Comparison of ENCODE assay signal across 29 cellular contexts in the genomic region with DNA sequence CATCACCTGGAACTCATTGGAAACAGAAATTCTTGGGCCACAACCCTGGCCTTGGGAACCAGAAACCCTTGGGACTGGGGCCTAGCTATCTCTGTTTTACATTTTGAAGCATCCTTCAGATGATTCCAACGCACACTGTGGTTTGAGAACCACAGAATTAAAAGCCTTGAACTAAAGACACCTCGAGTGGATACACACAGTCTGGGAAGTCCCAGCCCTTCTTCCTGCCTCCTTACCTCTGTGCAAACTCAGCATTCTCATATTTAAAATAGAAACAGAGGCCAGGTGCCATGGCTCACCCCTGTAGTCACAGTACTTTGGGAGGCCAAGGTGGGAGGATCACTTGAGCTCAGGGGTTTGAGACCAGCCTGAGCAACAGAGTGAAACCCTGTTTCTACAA. TPM values are rescaled to one million over a fixed set of nuclear protein-coding genes. Genes with fewer than 3 reads are reported as not detected.
DNase-seq lines count a peak whose midpoint lies in the region; ATAC-seq, FAIRE-seq and TF ChIP-seq lines count a peak whose summit lies in the region.
"Had no signal": no experiment of that assay in that cellular context is flagged by ENCODE, and none has a peak within 500 bp of the region (broad histone marks: within the 10 kb centered on the region; RNA-seq: fewer than 3 reads in every experiment).

No MANE protein-coding gene starts in this region.

- H3K27ac ChIP-seq in MM.1S (ENCODE audit: low read length): peak overlapping the region; percentile 94
- H3K27ac ChIP-seq: A549; BLaER1 treated with 17β-estradiol and CSF1 and Interleukin-3, amounts not matched to agents 10 nM and 100 nM; PC-9; SJSA1 had no signal

- H3K4me1 Mint-ChIP-seq in activated CD8-positive, alpha-beta T cell treated with anti-CD3 and anti-CD28 coated beads for 36 hours (ENCODE audit: low read depth): peaks cover 20% of the 10 kb centered on the region
- H3K4me1 Mint-ChIP-seq in activated CD8-positive, alpha-beta T cell treated with anti-CD3 and anti-CD28 coated beads, Interleukin-2, amount 10 ng/mL, durations not matched to agents 7 days and 5 days (ENCODE audit: low read depth): peaks cover 28% of the 10 kb centered on the region
- peaks cover 37% of the 10 kb centered on the region for H3K4me1 Mint-ChIP-seq in activated T-helper 1 cell treated with anti-CD3 and anti-CD28 coated beads, Interleukin-12 subunit alpha, Interleukin-12 subunit beta, Interleukin-2, Interleukin-4 antibody, amounts not matched to agents 30 ng/mL and 10 ng/mL and 1 ng/mL, durations not matched to agents 14 hours and 24 hours and 36 hours (ENCODE audit: low read depth)

- H3F3A ChIP-seq in MM.1S (ENCODE audit: insufficient read depth, low read length): peaks cover 17% of the 10 kb centered on the region

- H3K27me3 Mint-ChIP-seq in activated CD8-positive, alpha-beta T cell treated with anti-CD3 and anti-CD28 coated beads for 36 hours: no peaks in the 10 kb centered on the region
- H3K27me3 Mint-ChIP-seq in activated CD8-positive, alpha-beta T cell treated with anti-CD3 and anti-CD28 coated beads, Interleukin-2, amount 10 ng/mL, durations not matched to agents 7 days and 5 days (ENCODE audit: low read depth): no peaks in the 10 kb centered on the region
- peaks cover 9% of the 10 kb centered on the region for H3K27me3 Mint-ChIP-seq in activated T-helper 1 cell treated with anti-CD3 and anti-CD28 coated beads, Interleukin-12 subunit alpha, Interleukin-12 subunit beta, Interleukin-2, Interleukin-4 antibody, amounts not matched to agents 30 ng/mL and 10 ng/mL and 1 ng/mL, durations not matched to agents 14 hours and 24 hours and 36 hours (ENCODE audit: insufficient read depth)
- H3K27me3 Mint-ChIP-seq: CD4-positive, alpha-beta memory T cell had no signal

- peaks cover 3% of the 10 kb centered on the region for H3K9me3 Mint-ChIP-seq in activated CD8-positive, alpha-beta T cell treated with anti-CD3 and anti-CD28 coated beads for 36 hours
- H3K9me3 Mint-ChIP-seq in activated CD8-positive, alpha-beta T cell treated with anti-CD3 and anti-CD28 coated beads, Interleukin-2, amount 10 ng/mL, durations not matched to agents 7 days and 5 days (ENCODE audit: insufficient read depth): no peaks in the 10 kb centered on the region
- peaks cover 8% of the 10 kb centered on the region for H3K9me3 Mint-ChIP-seq in activated T-helper 1 cell treated with anti-CD3 and anti-CD28 coated beads, Interleukin-12 subunit alpha, Interleukin-12 subunit beta, Interleukin-2, Interleukin-4 antibody, amounts not matched to agents 30 ng/mL and 10 ng/mL and 1 ng/mL, durations not matched to agents 14 hours and 24 hours and 36 hours

- peak overlapping the region; percentile 54 for H3K4me2 ChIP-seq in MM.1S (ENCODE audit: low read depth, low read length)
- H3K4me2 ChIP-seq: A549; BLaER1 treated with 17β-estradiol and CSF1 and Interleukin-3, amounts not matched to agents 10 nM and 100 nM; PC-9 had no signal

- H3K27me3 ChIP-seq in MM.1S (replicated peaks; ENCODE audit: insufficient read depth, low read length): no peaks in the 10 kb centered on the region
- H3K27me3 ChIP-seq: SJSA1 had no signal

- peak overlapping the region; percentile 35; the same call in 1 of the 2 replicates for H3K9ac ChIP-seq in MM.1S (ENCODE audit: low read length)
- H3K9ac ChIP-seq: BLaER1 treated with 17β-estradiol and CSF1 and Interleukin-3, amounts not matched to agents 10 nM and 100 nM had no signal

- no peaks in the 10 kb centered on the region for H3K9me2 ChIP-seq in MM.1S (replicated peaks; ENCODE audit: insufficient read depth, low read length)

- intact Hi-C loops in activated CD8-positive, alpha-beta T cell treated with anti-CD3 and anti-CD28 coated beads for 36 hours (cut with micrococcal nuclease): no loop called here
- intact Hi-C loops in activated T-helper 1 cell treated with anti-CD3 and anti-CD28 coated beads, Interleukin-12 subunit alpha, Interleukin-12 subunit beta, Interleukin-2, Interleukin-4 antibody, amounts not matched to agents 30 ng/mL and 10 ng/mL and 1 ng/mL, durations not matched to agents 14 hours and 24 hours and 36 hours (cut with micrococcal nuclease): loop anchor here (5.0 kb wide), 1 partner anchor 99 kb away; a partner anchor contains a TSS

- no peak for TF ChIP-seq CTCF in activated CD8-positive, alpha-beta T cell treated with anti-CD3 and anti-CD28 coated beads for 36 hours (IDR thresholded peaks at IDR 0.05)
- TF ChIP-seq CTCF in MM.1S (IDR thresholded peaks at IDR 0.05; ENCODE audit: low read length): no peak

- CTCF ChIA-PET in activated CD8-positive, alpha-beta T cell treated with anti-CD3 and anti-CD28 coated beads for 36 hours (lab: Charles Lee): interaction anchor here (0.6 to 6.4 kb wide), 7 partner anchors 8 to 252 kb away, joined by 3 to 45 read pairs (median 12); no protein-coding TSS in a partner anchor
- CTCF ChIA-PET in activated CD8-positive, alpha-beta T cell treated with anti-CD3 and anti-CD28 coated beads, Interleukin-2, amount 10 ng/mL, durations not matched to agents 7 days and 5 days (lab: Charles Lee): interaction anchor here (1.1 to 10.5 kb wide), 7 partner anchors 8 to 125 kb away, joined by 3 to 132 read pairs (median 3); a partner anchor contains a TSS

- no peak overlapping the region for H3K27ac Mint-ChIP-seq in activated CD8-positive, alpha-beta T cell treated with anti-CD3 and anti-CD28 coated beads for 36 hours
- H3K27ac Mint-ChIP-seq in activated CD8-positive, alpha-beta T cell treated with anti-CD3 and anti-CD28 coated beads, Interleukin-2, amount 10 ng/mL, durations not matched to agents 7 days and 5 days: no peak overlapping the region
- peak overlapping the region; percentile 46 for H3K27ac Mint-ChIP-seq in activated T-helper 1 cell treated with anti-CD3 and anti-CD28 coated beads, Interleukin-12 subunit alpha, Interleukin-12 subunit beta, Interleukin-2, Interleukin-4 antibody, amounts not matched to agents 30 ng/mL and 10 ng/mL and 1 ng/mL, durations not matched to agents 14 hours and 24 hours and 36 hours

- H3K36me3 ChIP-seq in MM.1S (replicated peaks; ENCODE audit: insufficient read depth, low read length): no peaks in the 10 kb centered on the region
- H3K36me3 ChIP-seq: BLaER1 treated with 17β-estradiol and CSF1 and Interleukin-3, amounts not matched to agents 10 nM and 100 nM; SJSA1 had no signal

- FAIRE-seq in GM12892 (lab: Jason Lieb, UNC): peak; percentile 5
- FAIRE-seq: A549 had no signal

- ATAC-seq in activated CD8-positive, alpha-beta T cell treated with anti-CD3 and anti-CD28 coated beads for 36 hours: peak; percentile 22
- no peak for ATAC-seq in activated CD8-positive, alpha-beta T cell treated with anti-CD3 and anti-CD28 coated beads, Interleukin-2, amount 10 ng/mL, durations not matched to agents 7 days and 5 days
- ATAC-seq in GM19023 (IDR thresholded peaks at IDR 0.05; ENCODE audit: unreplicated experiment): no peak
- ATAC-seq: A549 had no signal

- H3K4me3 ChIP-seq in MM.1S (ENCODE audit: low read length): no peak overlapping the region
- H3K4me3 ChIP-seq: A549; BLaER1 treated with 17β-estradiol and CSF1 and Interleukin-3, amounts not matched to agents 10 nM and 100 nM; PC-9; SJSA1 had no signal

- no peaks in the 10 kb centered on the region for H3K9me3 ChIP-seq in MM.1S (replicated peaks; ENCODE audit: insufficient read depth, low read length)
- H3K9me3 ChIP-seq: SJSA1 had no signal

- H3K4me1 ChIP-seq in MM.1S (ENCODE audit: low read length): peaks cover 44% of the 10 kb centered on the region

- H3K36me3 Mint-ChIP-seq in activated CD8-positive, alpha-beta T cell treated with anti-CD3 and anti-CD28 coated beads for 36 hours (ENCODE audit: low read depth): no peaks in the 10 kb centered on the region
- no peaks in the 10 kb centered on the region for H3K36me3 Mint-ChIP-seq in activated CD8-positive, alpha-beta T cell treated with anti-CD3 and anti-CD28 coated beads, Interleukin-2, amount 10 ng/mL, durations not matched to agents 7 days and 5 days (ENCODE audit: low read depth)
- H3K36me3 Mint-ChIP-seq in activated T-helper 1 cell treated with anti-CD3 and anti-CD28 coated beads, Interleukin-12 subunit alpha, Interleukin-12 subunit beta, Interleukin-2, Interleukin-4 antibody, amounts not matched to agents 30 ng/mL and 10 ng/mL and 1 ng/mL, durations not matched to agents 14 hours and 24 hours and 36 hours (ENCODE audit: low read depth): peaks cover 2% of the 10 kb centered on the region
- H3K36me3 Mint-ChIP-seq: CD4-positive, alpha-beta memory T cell had no signal

- DNase-seq in activated CD8-positive, alpha-beta T cell treated with anti-CD3 and anti-CD28 coated beads for 36 hours: peak; percentile 18
- no peak for DNase-seq in activated CD8-positive, alpha-beta T cell treated with anti-CD3 and anti-CD28 coated beads, Interleukin-2, amount 10 ng/mL, durations not matched to agents 7 days and 5 days
- DNase-seq in GM12892 (ENCODE audit: insufficient read length) (no peak), MM.1S (peak; percentile 96), cortex of kidney (lab: John Stamatoyannopoulos, UW) (no peak)
- DNase-seq in activated T-helper 1 cell treated with anti-CD3 and anti-CD28 coated beads, Interleukin-12 subunit alpha, Interleukin-12 subunit beta, Interleukin-2, Interleukin-4 antibody, amounts not matched to agents 30 ng/mL and 10 ng/mL and 1 ng/mL, durations not matched to agents 14 hours and 24 hours and 36 hours (ENCODE audit: low spot score): no peak
- DNase-seq: AML-193; CD4-positive, alpha-beta memory T cell; COR-L47; DMS 273 treated with DMSO at 0.1 percent for 48 hours; DMS79; EL; GDM1; GOT3; HCEC 1CT; IMR-90; NCI-H1092 treated with DMSO at 0.1 percent for 48 hours; NCI-H1436 treated with DMSO at 0.1 percent for 48 hours; NCI-H187 treated with DMSO at 0.1 percent for 48 hours; NCI-H2171 treated with DMSO at 0.1 percent for 48 hours; NCI-H524; NCI-H748 treated with DMSO at 0.1 percent for 48 hours; PC-9; Right ventricle myocardium superior had no signal

- no peak for TF ChIP-seq POLR2A in GM12892 (IDR thresholded peaks at IDR 0.05; ENCODE audit: low read depth, low read length)

- POLR2A ChIA-PET in activated CD8-positive, alpha-beta T cell treated with anti-CD3 and anti-CD28 coated beads for 36 hours (lab: Charles Lee): interaction anchor here (0.9 to 1.1 kb wide), 2 partner anchors 39 to 46 kb away, joined by 3 read pairs; no protein-coding TSS in a partner anchor
- POLR2A ChIA-PET in activated CD8-positive, alpha-beta T cell treated with anti-CD3 and anti-CD28 coated beads, Interleukin-2, amount 10 ng/mL, durations not matched to agents 7 days and 5 days (lab: Charles Lee): no interaction called here

- peak overlapping the region; percentile 35 for H2AFZ ChIP-seq in MM.1S (ENCODE audit: low read length)
- H2AFZ ChIP-seq: PC-9 had no signal

- no peaks in the 10 kb centered on the region for H3K79me2 ChIP-seq in MM.1S (ENCODE audit: low read length)

- H3K4me3 Mint-ChIP-seq in activated CD8-positive, alpha-beta T cell treated with anti-CD3 and anti-CD28 coated beads for 36 hours: no peak overlapping the region
- H3K4me3 Mint-ChIP-seq in activated CD8-positive, alpha-beta T cell treated with anti-CD3 and anti-CD28 coated beads, Interleukin-2, amount 10 ng/mL, durations not matched to agents 7 days and 5 days: no peak overlapping the region
- H3K4me3 Mint-ChIP-seq in activated T-helper 1 cell treated with anti-CD3 and anti-CD28 coated beads, Interleukin-12 subunit alpha, Interleukin-12 subunit beta, Interleukin-2, Interleukin-4 antibody, amounts not matched to agents 30 ng/mL and 10 ng/mL and 1 ng/mL, durations not matched to agents 14 hours and 24 hours and 36 hours: no peak overlapping the region
- H3K4me3 Mint-ChIP-seq: CD4-positive, alpha-beta memory T cell had no signal

- no peaks in the 10 kb centered on the region for H4K20me1 ChIP-seq in MM.1S (ENCODE audit: insufficient read depth, low read length)
- H4K20me1 ChIP-seq: BLaER1 treated with 17β-estradiol and CSF1 and Interleukin-3, amounts not matched to agents 10 nM and 100 nM had no signal

RNA-seq across cellular contexts. Expression of a gene that starts 12.9 kb away (rescaled TPM):
- total RNA-seq in activated CD8-positive, alpha-beta T cell treated with anti-CD3 and anti-CD28 coated beads for 36 hours: not detected
- not detected for total RNA-seq in activated CD8-positive, alpha-beta T cell treated with anti-CD3 and anti-CD28 coated beads, Interleukin-2, amount 10 ng/mL, durations not matched to agents 7 days and 5 days
- polyA plus RNA-seq in GM12892 (2012; ENCODE audit: missing spikeins): not detected
- total RNA-seq in activated T-helper 1 cell treated with anti-CD3 and anti-CD28 coated beads, Interleukin-12 subunit alpha, Interleukin-12 subunit beta, Interleukin-2, Interleukin-4 antibody, amounts not matched to agents 30 ng/mL and 10 ng/mL and 1 ng/mL, durations not matched to agents 14 hours and 24 hours and 36 hours: not detected in 2 replicates
- total RNA-seq: CD4-positive, alpha-beta memory T cell; IMR-90; RPMI7951; SJSA1 had no signal
- polyA plus RNA-seq: A549; CD4-positive, alpha-beta memory T cell; IMR-90 had no signal

RNA-seq across cellular contexts. Expression of a gene that starts 37.7 kb away (rescaled TPM):
- total RNA-seq in activated CD8-positive, alpha-beta T cell treated with anti-CD3 and anti-CD28 coated beads for 36 hours: 100 to 1,000 TPM; 357 to 368 TPM
- 100 to 1,000 TPM; 175 TPM for total RNA-seq in activated CD8-positive, alpha-beta T cell treated with anti-CD3 and anti-CD28 coated beads, Interleukin-2, amount 10 ng/mL, durations not matched to agents 7 days and 5 days
- 364 TPM for polyA plus RNA-seq in GM12892 (2012; ENCODE audit: missing spikeins)
- total RNA-seq in activated T-helper 1 cell treated with anti-CD3 and anti-CD28 coated beads, Interleukin-12 subunit alpha, Interleukin-12 subunit beta, Interleukin-2, Interleukin-4 antibody, amounts not matched to agents 30 ng/mL and 10 ng/mL and 1 ng/mL, durations not matched to agents 14 hours and 24 hours and 36 hours: 374 and 393 TPM in 2 replicates

Comparison
In these comparisons a context has a peak if more than half of its experiments do, and no peak if none do; other contexts are left out.
1. DNase-seq: peak in activated CD8-positive, alpha-beta T cell treated with anti-CD3 and anti-CD28 coated beads for 36 hours (single experiment) and MM.1S (single experiment); none in activated CD8-positive, alpha-beta T cell treated with anti-CD3 and anti-CD28 coated beads, Interleukin-2, amount 10 ng/mL, durations not matched to agents 7 days and 5 days (single experiment), GM12892 (single experiment), activated T-helper 1 cell treated with anti-CD3 and anti-CD28 coated beads, Interleukin-12 subunit alpha, Interleukin-12 subunit beta, Interleukin-2, Interleukin-4 antibody, amounts not matched to agents 30 ng/mL and 10 ng/mL and 1 ng/mL, durations not matched to agents 14 hours and 24 hours and 36 hours (single experiment) and cortex of kidney (single experiment).